Comparison of ENCODE assay signal across 8 cellular contexts in the genomic region with DNA sequence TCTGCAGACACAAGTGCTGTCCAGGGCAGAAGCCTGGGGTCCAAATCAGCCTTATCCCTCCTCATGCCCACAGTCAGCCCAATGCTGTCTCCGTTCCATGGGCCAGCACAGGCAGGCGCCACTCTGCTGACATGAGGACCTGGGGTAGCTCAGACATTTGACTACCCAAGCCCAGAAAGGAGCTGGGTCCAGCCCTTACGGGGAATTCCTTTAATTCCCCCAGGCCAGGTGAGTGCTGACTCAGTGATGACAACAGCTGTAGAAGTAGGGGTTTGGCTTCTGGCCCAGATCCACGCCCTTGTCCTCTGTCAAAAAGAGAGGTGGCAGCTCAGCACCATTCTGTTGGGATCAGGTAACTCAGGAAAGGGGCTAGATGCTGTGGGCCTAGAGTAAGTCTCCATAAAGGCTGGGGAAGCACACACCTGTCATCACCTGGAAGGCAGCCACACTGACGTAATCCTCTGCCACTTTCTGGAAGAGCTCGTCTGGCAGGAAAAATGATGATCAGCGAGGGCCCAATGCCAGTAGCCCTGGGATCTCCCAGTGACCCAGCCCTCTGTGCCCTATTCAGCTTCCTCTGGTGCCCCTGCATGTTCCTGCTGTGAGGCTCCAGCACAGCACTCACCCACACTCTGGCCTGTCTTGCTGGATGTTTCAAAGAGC. TPM values are rescaled to one million over a fixed set of nuclear protein-coding genes. Genes with fewer than 3 reads are reported as not detected.
DNase-seq lines count a peak whose midpoint lies in the region; ATAC-seq and TF ChIP-seq lines count a peak whose summit lies in the region.

No MANE protein-coding gene starts in this region.

- TF ChIP-seq CTCF in mucosa of descending colon (IDR thresholded peaks at IDR 0.05) = no peak

- DNase-seq in HPDE6-E6E7 (ENCODE audit: extremely low spot score) (peak; percentile 83), mucosa of descending colon (peak; percentile 75 to 95 (median 84)), hippocampal formation (lab: John Stamatoyannopoulos, UW) (no peak), kidney glomerular epithelial cell (lab: John Stamatoyannopoulos, UW) (no peak), UCSD-AML1 (lab: John Stamatoyannopoulos, UW; ENCODE audit: unreplicated experiment) (no peak)
- no peak for DNase-seq in activated T-helper 2 cell treated with anti-CD3 and anti-CD28 coated beads, Interferon-gamma antibody, Interleukin-2, Interleukin-4, amounts not matched to agents 10 μg/mL and 5 μg/mL and 100 μg/mL, durations not matched to agents 14 hours and 24 hours and 36 hours (ENCODE audit: low spot score)

- peak overlapping the region; percentile 89 to 98 (median 96) for H3K9ac ChIP-seq in BLaER1 treated with 17β-estradiol and CSF1 and Interleukin-3, amounts not matched to agents 10 nM and 100 nM

- no peak overlapping the region for H3K27ac Mint-ChIP-seq in activated T-helper 2 cell treated with anti-CD3 and anti-CD28 coated beads, Interferon-gamma antibody, Interleukin-2, Interleukin-4, amounts not matched to agents 10 μg/mL and 5 μg/mL and 100 μg/mL, durations not matched to agents 14 hours and 24 hours and 36 hours

- H3K27ac ChIP-seq in BLaER1 treated with 17β-estradiol and CSF1 and Interleukin-3, amounts not matched to agents 10 nM and 100 nM = peak overlapping the region; percentile 47 to 100 (median 98); a peak in 21 of 22 replicates

- H3K4me1 Mint-ChIP-seq in activated T-helper 2 cell treated with anti-CD3 and anti-CD28 coated beads, Interferon-gamma antibody, Interleukin-2, Interleukin-4, amounts not matched to agents 10 μg/mL and 5 μg/mL and 100 μg/mL, durations not matched to agents 14 hours and 24 hours and 36 hours (ENCODE audit: low read depth) = peaks cover 58% of the 10 kb centered on the region

- H3K27me3 Mint-ChIP-seq in activated T-helper 2 cell treated with anti-CD3 and anti-CD28 coated beads, Interferon-gamma antibody, Interleukin-2, Interleukin-4, amounts not matched to agents 10 μg/mL and 5 μg/mL and 100 μg/mL, durations not matched to agents 14 hours and 24 hours and 36 hours (ENCODE audit: low read depth) = no peaks in the 10 kb centered on the region

- H3K27me3 ChIP-seq in BLaER1 treated with 17β-estradiol and CSF1 and Interleukin-3, amounts not matched to agents 10 nM and 100 nM = no peaks in the 10 kb centered on the region

- peaks cover 31 to 73% (median 56%) of the 10 kb centered on the region in 11 experiments for H3K36me3 ChIP-seq in BLaER1 treated with 17β-estradiol and CSF1 and Interleukin-3, amounts not matched to agents 10 nM and 100 nM
- no peaks in the 10 kb centered on the region for H3K36me3 ChIP-seq in mucosa of descending colon (ENCODE audit: low read depth)

- peak; percentile 44 for ATAC-seq in mucosa of descending colon
- ATAC-seq in GM18517 (IDR thresholded peaks at IDR 0.05; ENCODE audit: unreplicated experiment) = no peak

- no peaks in the 10 kb centered on the region for H3K9me3 Mint-ChIP-seq in activated T-helper 2 cell treated with anti-CD3 and anti-CD28 coated beads, Interferon-gamma antibody, Interleukin-2, Interleukin-4, amounts not matched to agents 10 μg/mL and 5 μg/mL and 100 μg/mL, durations not matched to agents 14 hours and 24 hours and 36 hours

- H3K9me3 ChIP-seq in BLaER1 treated with 17β-estradiol and CSF1 and Interleukin-3, amounts not matched to agents 10 nM and 100 nM (replicated peaks in 1 of 11) = no peaks in the 10 kb centered on the region
- no peaks in the 10 kb centered on the region for H3K9me3 ChIP-seq in mucosa of descending colon

- intact Hi-C loops in activated T-helper 2 cell treated with anti-CD3 and anti-CD28 coated beads, Interferon-gamma antibody, Interleukin-2, Interleukin-4, amounts not matched to agents 10 μg/mL and 5 μg/mL and 100 μg/mL, durations not matched to agents 14 hours and 24 hours and 36 hours (cut with micrococcal nuclease) = loop anchor here (5.0 kb wide), 2 partner anchors 169 to 294 kb away; partner anchors contain the start of genes NSD1 and UIMC1
- intact Hi-C loops in mucosa of descending colon (cut with DNase I, micrococcal nuclease) = no loop called here

- H3K4me2 ChIP-seq in BLaER1 treated with 17β-estradiol and CSF1 and Interleukin-3, amounts not matched to agents 10 nM and 100 nM = peak overlapping the region; percentile 91 to 100 (median 99)

- peaks cover 72 to 90% (median 76%) of the 10 kb centered on the region in 10 experiments for H3K4me1 ChIP-seq in BLaER1 treated with 17β-estradiol and CSF1 and Interleukin-3, amounts not matched to agents 10 nM and 100 nM
- H3K4me1 ChIP-seq in mucosa of descending colon (ENCODE audit: low read depth) = peaks cover 55% of the 10 kb centered on the region

- peaks cover 0 to 43% (median 15%) of the 10 kb centered on the region in 11 experiments; a peak in 12 of 22 replicates for H4K20me1 ChIP-seq in BLaER1 treated with 17β-estradiol and CSF1 and Interleukin-3, amounts not matched to agents 10 nM and 100 nM

- peaks cover 57% of the 10 kb centered on the region for H3K36me3 Mint-ChIP-seq in activated T-helper 2 cell treated with anti-CD3 and anti-CD28 coated beads, Interferon-gamma antibody, Interleukin-2, Interleukin-4, amounts not matched to agents 10 μg/mL and 5 μg/mL and 100 μg/mL, durations not matched to agents 14 hours and 24 hours and 36 hours (ENCODE audit: low read depth)

- H3K4me3 ChIP-seq in BLaER1 treated with 17β-estradiol and CSF1 and Interleukin-3, amounts not matched to agents 10 nM and 100 nM = peak overlapping the region; percentile 87 to 97 (median 92); a peak in 18 of 20 replicates
- no peak overlapping the region for H3K4me3 ChIP-seq in mucosa of descending colon

- peak overlapping the region; percentile 97 for H3K4me3 Mint-ChIP-seq in activated T-helper 2 cell treated with anti-CD3 and anti-CD28 coated beads, Interferon-gamma antibody, Interleukin-2, Interleukin-4, amounts not matched to agents 10 μg/mL and 5 μg/mL and 100 μg/mL, durations not matched to agents 14 hours and 24 hours and 36 hours (ENCODE audit: low read depth)

RNA-seq across cellular contexts. Expression of gene RAB24, which starts 1.9 kb away (rescaled TPM):
- 17.7 and 19.0 TPM in 2 replicates for total RNA-seq in activated T-helper 2 cell treated with anti-CD3 and anti-CD28 coated beads, Interferon-gamma antibody, Interleukin-2, Interleukin-4, amounts not matched to agents 10 μg/mL and 5 μg/mL and 100 μg/mL, durations not matched to agents 14 hours and 24 hours and 36 hours
- 10 to 100 TPM; 23.4 to 33.1 (median 29.5) TPM for total RNA-seq in mucosa of descending colon

RNA-seq across cellular contexts. Expression of gene PRELID1, which starts 2.0 kb away (rescaled TPM):
- 223 and 229 TPM in 2 replicates for total RNA-seq in activated T-helper 2 cell treated with anti-CD3 and anti-CD28 coated beads, Interferon-gamma antibody, Interleukin-2, Interleukin-4, amounts not matched to agents 10 μg/mL and 5 μg/mL and 100 μg/mL, durations not matched to agents 14 hours and 24 hours and 36 hours
- total RNA-seq in mucosa of descending colon = 100 to 1,000 TPM; 149 to 277 (median 171) TPM

RNA-seq across cellular contexts. Expression of gene MXD3, which starts 10.1 kb away (rescaled TPM):
- total RNA-seq in activated T-helper 2 cell treated with anti-CD3 and anti-CD28 coated beads, Interferon-gamma antibody, Interleukin-2, Interleukin-4, amounts not matched to agents 10 μg/mL and 5 μg/mL and 100 μg/mL, durations not matched to agents 14 hours and 24 hours and 36 hours = 12.8 and 13.9 TPM in 2 replicates
- 10 to 100 TPM; 10.3 to 19.4 (median 10.9) TPM for total RNA-seq in mucosa of descending colon

RNA-seq across cellular contexts. Expression of gene LMAN2, which starts 49.8 kb away (rescaled TPM):
- total RNA-seq in activated T-helper 2 cell treated with anti-CD3 and anti-CD28 coated beads, Interferon-gamma antibody, Interleukin-2, Interleukin-4, amounts not matched to agents 10 μg/mL and 5 μg/mL and 100 μg/mL, durations not matched to agents 14 hours and 24 hours and 36 hours = 130 and 137 TPM in 2 replicates
- total RNA-seq in mucosa of descending colon = 100 to 1,000 TPM in 2 of 3 donors, 10 to 100 TPM in 1; 91.9 to 150 (median 139) TPM

RNA-seq across cellular contexts. Expression of gene RGS14, which starts 56.1 kb away (rescaled TPM):
- total RNA-seq in activated T-helper 2 cell treated with anti-CD3 and anti-CD28 coated beads, Interferon-gamma antibody, Interleukin-2, Interleukin-4, amounts not matched to agents 10 μg/mL and 5 μg/mL and 100 μg/mL, durations not matched to agents 14 hours and 24 hours and 36 hours = 36.2 and 40.5 TPM in 2 replicates
- total RNA-seq in mucosa of descending colon = 10 to 100 TPM; 11.1 to 15.2 (median 11.7) TPM

Comparison
In these comparisons a context has a peak if more than half of its experiments do, and no peak if none do; other contexts are left out.
1. DNase-seq: peak in HPDE6-E6E7 (single experiment) and mucosa of descending colon (3 of 3); none in activated T-helper 2 cell treated with anti-CD3 and anti-CD28 coated beads, Interferon-gamma antibody, Interleukin-2, Interleukin-4, amounts not matched to agents 10 μg/mL and 5 μg/mL and 100 μg/mL, durations not matched to agents 14 hours and 24 hours and 36 hours (single experiment), hippocampal formation (0 of 2), kidney glomerular epithelial cell (single experiment) and UCSD-AML1 (single experiment).